In the genomic region with DNA sequence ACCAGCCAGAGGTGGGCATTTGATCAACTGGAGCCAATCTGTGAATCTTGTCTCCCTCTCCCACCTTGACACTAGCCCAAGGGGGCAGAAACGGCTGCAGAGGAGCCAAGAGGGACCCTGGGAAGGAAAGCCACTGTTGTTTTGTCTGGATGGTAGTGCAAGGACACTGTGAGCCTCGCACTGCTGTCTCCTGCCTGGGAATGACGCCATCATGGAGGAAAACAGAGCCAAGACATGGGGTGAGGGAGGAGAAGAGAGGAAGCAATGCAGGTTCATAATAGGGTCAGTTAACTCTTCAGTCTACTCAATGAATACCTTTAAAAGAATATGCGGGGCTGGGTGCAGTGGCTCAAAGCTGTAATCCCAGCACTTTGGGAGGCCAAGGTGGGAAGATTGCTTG, we compare ENCODE assay signal across 13 cellular contexts.
"Had no signal": no experiment of that assay in that cellular context is flagged by ENCODE, and none has a peak within 500 bp of the region (broad histone marks: within the 10 kb centered on the region; RNA-seq: fewer than 3 reads in every experiment).

No MANE protein-coding gene starts in this region.

- H3K4me1 ChIP-seq: ascending aorta had no signal

- H3K9me3 ChIP-seq: ascending aorta had no signal

- H3K27me3 ChIP-seq: ascending aorta had no signal

- ATAC-seq: activated T-cell treated with anti-CD3 and anti-CD28 coated beads, Interleukin-2, amount 50 U/mL, for 72 hours; natural killer cell; stimulated activated effector memory CD8-positive, alpha-beta T cell treated with anti-CD3 and anti-CD28 coated beads, Interleukin-12 subunit alpha, Interleukin-12 subunit beta, amount 100 ng/mL, for 72 hours had no signal

- DNase-seq: activated CD4-positive, alpha-beta T cell treated with anti-CD3 and anti-CD28 coated beads for 1 hour; activated CD4-positive, alpha-beta T cell treated with anti-CD3 and anti-CD28 coated beads, Interleukin-2, amount 50 U/mL, for 48 hours; activated T-cell treated with anti-CD3 and anti-CD28 coated beads, Interleukin-2, amount 50 U/mL, for 72 hours; dermis blood vessel endothelial cell; immature natural killer cell; natural killer cell; T-helper 9 cell; trophoblast cell had no signal

- H3K4me3 Mint-ChIP-seq: activated T-cell treated with anti-CD3 and anti-CD28 coated beads, Interleukin-2, amount 50 U/mL, for 72 hours; central memory CD8-positive, alpha-beta T cell; immature natural killer cell; natural killer cell; stimulated activated effector memory CD8-positive, alpha-beta T cell treated with anti-CD3 and anti-CD28 coated beads, Interleukin-12 subunit alpha, Interleukin-12 subunit beta, amount 100 ng/mL, for 72 hours had no signal

- H3K4me3 ChIP-seq: ascending aorta, lung, skin epidermis had no signal

- H3K27ac Mint-ChIP-seq: activated T-cell treated with anti-CD3 and anti-CD28 coated beads, Interleukin-2, amount 50 U/mL, for 72 hours; immature natural killer cell; natural killer cell; stimulated activated effector memory CD8-positive, alpha-beta T cell treated with anti-CD3 and anti-CD28 coated beads, Interleukin-12 subunit alpha, Interleukin-12 subunit beta, amount 100 ng/mL, for 72 hours had no signal

- H3K36me3 Mint-ChIP-seq: natural killer cell; stimulated activated effector memory CD8-positive, alpha-beta T cell treated with anti-CD3 and anti-CD28 coated beads, Interleukin-12 subunit alpha, Interleukin-12 subunit beta, amount 100 ng/mL, for 72 hours had no signal

- H3K27ac ChIP-seq: ascending aorta had no signal

- H3K4me1 Mint-ChIP-seq: central memory CD8-positive, alpha-beta T cell; immature natural killer cell; natural killer cell had no signal

- H3K9me3 Mint-ChIP-seq: activated T-cell treated with anti-CD3 and anti-CD28 coated beads, Interleukin-2, amount 50 U/mL, for 72 hours; central memory CD8-positive, alpha-beta T cell; stimulated activated effector memory CD8-positive, alpha-beta T cell treated with anti-CD3 and anti-CD28 coated beads, Interleukin-12 subunit alpha, Interleukin-12 subunit beta, amount 100 ng/mL, for 72 hours had no signal

- H3K36me3 ChIP-seq: ascending aorta had no signal
